ENCODE assay signal across 27 cellular contexts in the genomic region with DNA sequence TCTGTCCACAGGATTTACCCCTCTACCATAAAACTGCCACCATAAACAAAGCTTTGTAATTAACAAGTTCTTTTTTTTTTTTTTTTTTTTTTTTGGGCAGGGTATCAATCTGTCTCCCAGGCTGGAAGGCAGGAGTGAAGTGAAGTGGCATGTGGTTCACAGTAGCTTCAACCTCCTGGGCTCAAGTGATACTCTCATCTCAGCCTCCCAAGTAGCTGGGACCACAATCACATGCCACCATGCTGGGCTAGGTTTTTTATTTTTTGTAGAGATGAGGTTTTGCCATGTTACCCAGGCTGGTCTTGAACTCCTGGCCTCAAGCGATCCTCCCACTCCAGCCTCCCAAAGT.
"Had no signal": no experiment of that assay in that cellular context is flagged by ENCODE, and none has a peak within 500 bp of the region (broad histone marks: within the 10 kb centered on the region; RNA-seq: fewer than 3 reads in every experiment).

No MANE protein-coding gene starts in this region.

- H3K4me3 Mint-ChIP-seq: activated CD8-positive, alpha-beta memory T cell treated with anti-CD3 and anti-CD28 coated beads, Interleukin-2, amount 10 ng/mL, durations not matched to agents 7 days and 5 days; activated CD8-positive, alpha-beta T cell treated with anti-CD3 and anti-CD28 coated beads, Interleukin-2, amount 10 ng/mL, durations not matched to agents 7 days and 5 days; activated naive CD4-positive, alpha-beta T cell treated with anti-CD3 and anti-CD28 coated beads, Interleukin-2, amount 50 U/mL, for 24 hours; activated naive CD8-positive, alpha-beta T cell treated with anti-CD3 and anti-CD28 coated beads, Interleukin-2, amount 50 U/mL, for 24 hours; naive B cell; stimulated activated memory B cell treated with anti-CD40 and anti-IgM and Interleukin-4, amounts not matched to agents 10 μg/mL and 1 μg/mL and 100 μg/mL, for 72 hours; stimulated activated naive CD8-positive, alpha-beta T cell treated with anti-CD3 and anti-CD28 coated beads, Interleukin-15, amount 100 ng/mL, for 72 hours; T-helper 1 cell treated with Interleukin-12 subunit alpha and Interleukin-12 subunit beta and Interleukin-4 antibody, amounts not matched to agents 30 μg/mL and 1 μg/mL, for 36 hours; WTC11 had no signal

- H3K9me3 Mint-ChIP-seq: activated naive CD4-positive, alpha-beta T cell treated with anti-CD3 and anti-CD28 coated beads, Interleukin-2, amount 50 U/mL, for 24 hours; activated naive CD8-positive, alpha-beta T cell treated with anti-CD3 and anti-CD28 coated beads, Interleukin-2, amount 50 U/mL, for 24 hours; activated T-helper 2 cell treated with anti-CD3 and anti-CD28 coated beads, Interferon-gamma antibody, Interleukin-2, Interleukin-4, amounts not matched to agents 10 μg/mL and 5 μg/mL and 100 μg/mL, durations not matched to agents 14 hours and 24 hours and 36 hours; naive B cell; stimulated activated memory B cell treated with anti-CD40 and anti-IgM and Interleukin-4, amounts not matched to agents 10 μg/mL and 1 μg/mL and 100 μg/mL, for 72 hours; stimulated activated naive CD8-positive, alpha-beta T cell treated with anti-CD3 and anti-CD28 coated beads, Interleukin-15, amount 100 ng/mL, for 72 hours; T-helper 1 cell treated with Interleukin-12 subunit alpha and Interleukin-12 subunit beta and Interleukin-4 antibody, amounts not matched to agents 30 μg/mL and 1 μg/mL, for 36 hours; WTC11 had no signal

- ATAC-seq: activated CD8-positive, alpha-beta memory T cell treated with anti-CD3 and anti-CD28 coated beads, Interleukin-2, amount 10 ng/mL, durations not matched to agents 7 days and 5 days; activated CD8-positive, alpha-beta T cell treated with anti-CD3 and anti-CD28 coated beads, Interleukin-2, amount 10 ng/mL, durations not matched to agents 7 days and 5 days; stimulated activated memory B cell treated with anti-CD40 and anti-IgM and Interleukin-4, amounts not matched to agents 10 μg/mL and 1 μg/mL and 100 μg/mL, for 72 hours; stimulated activated naive CD8-positive, alpha-beta T cell treated with anti-CD3 and anti-CD28 coated beads, Interleukin-15, amount 100 ng/mL, for 72 hours; WTC11 had no signal

- DNase-seq: activated CD8-positive, alpha-beta memory T cell treated with anti-CD3 and anti-CD28 coated beads, Interleukin-2, amount 10 ng/mL, durations not matched to agents 7 days and 5 days; activated CD8-positive, alpha-beta T cell treated with anti-CD3 and anti-CD28 coated beads, Interleukin-2, amount 10 ng/mL, durations not matched to agents 7 days and 5 days; activated naive CD8-positive, alpha-beta T cell treated with anti-CD3 and anti-CD28 coated beads, Interleukin-2, amount 50 U/mL, for 24 hours; activated T-cell treated with anti-CD3 and anti-CD28 coated beads, Interleukin-2, amount 50 U/mL, for 48 hours; amygdala; cerebellar nuclear complex; dorsolateral prefrontal cortex; effector memory CD4-positive, alpha-beta T cell; left ventricle myocardium superior; naive B cell; ovary; psoas muscle; stimulated activated CD4-positive, alpha-beta T cell treated with anti-CD3 and anti-CD28 coated beads, Interleukin-1b, Interleukin-23, amount 100 ng/mL, for 48 hours; stimulated activated CD4-positive, alpha-beta T cell treated with anti-CD3 and anti-CD28 coated beads, Interleukin-4, amount 100 ng/mL, for 4 hours; stimulated activated CD8-positive, alpha-beta memory T cell treated with anti-CD3 and anti-CD28 coated beads, Interleukin-4, amount 100 ng/mL, for 48 hours; stimulated activated naive CD8-positive, alpha-beta T cell treated with anti-CD3 and anti-CD28 coated beads, Interleukin-15, amount 100 ng/mL, for 72 hours; substantia nigra; T1000; thyroid gland had no signal

- H3K27me3 Mint-ChIP-seq: activated CD8-positive, alpha-beta memory T cell treated with anti-CD3 and anti-CD28 coated beads, Interleukin-2, amount 10 ng/mL, durations not matched to agents 7 days and 5 days; activated naive CD4-positive, alpha-beta T cell treated with anti-CD3 and anti-CD28 coated beads, Interleukin-2, amount 50 U/mL, for 24 hours; activated naive CD8-positive, alpha-beta T cell treated with anti-CD3 and anti-CD28 coated beads, Interleukin-2, amount 50 U/mL, for 24 hours; naive B cell; stimulated activated memory B cell treated with anti-CD40 and anti-IgM and Interleukin-4, amounts not matched to agents 10 μg/mL and 1 μg/mL and 100 μg/mL, for 72 hours; stimulated activated naive CD8-positive, alpha-beta T cell treated with anti-CD3 and anti-CD28 coated beads, Interleukin-15, amount 100 ng/mL, for 72 hours had no signal

- H3K27ac ChIP-seq: coronary artery, dorsolateral prefrontal cortex, ovary, psoas muscle, thyroid gland had no signal

- H3K4me3 ChIP-seq: coronary artery, dorsolateral prefrontal cortex, mucosa of descending colon, ovary, psoas muscle, smooth muscle cell, thyroid gland had no signal

- H3K27ac Mint-ChIP-seq: activated CD8-positive, alpha-beta memory T cell treated with anti-CD3 and anti-CD28 coated beads, Interleukin-2, amount 10 ng/mL, durations not matched to agents 7 days and 5 days; activated CD8-positive, alpha-beta T cell treated with anti-CD3 and anti-CD28 coated beads, Interleukin-2, amount 10 ng/mL, durations not matched to agents 7 days and 5 days; activated naive CD4-positive, alpha-beta T cell treated with anti-CD3 and anti-CD28 coated beads, Interleukin-2, amount 50 U/mL, for 24 hours; activated naive CD8-positive, alpha-beta T cell treated with anti-CD3 and anti-CD28 coated beads, Interleukin-2, amount 50 U/mL, for 24 hours; activated T-helper 2 cell treated with anti-CD3 and anti-CD28 coated beads, Interferon-gamma antibody, Interleukin-2, Interleukin-4, amounts not matched to agents 10 μg/mL and 5 μg/mL and 100 μg/mL, durations not matched to agents 14 hours and 24 hours and 36 hours; stimulated activated memory B cell treated with anti-CD40 and anti-IgM and Interleukin-4, amounts not matched to agents 10 μg/mL and 1 μg/mL and 100 μg/mL, for 72 hours; stimulated activated naive CD8-positive, alpha-beta T cell treated with anti-CD3 and anti-CD28 coated beads, Interleukin-15, amount 100 ng/mL, for 72 hours; T-helper 1 cell treated with Interleukin-12 subunit alpha and Interleukin-12 subunit beta and Interleukin-4 antibody, amounts not matched to agents 30 μg/mL and 1 μg/mL, for 36 hours; WTC11 had no signal

- H3K4me1 Mint-ChIP-seq: activated CD8-positive, alpha-beta memory T cell treated with anti-CD3 and anti-CD28 coated beads, Interleukin-2, amount 10 ng/mL, durations not matched to agents 7 days and 5 days had no signal

- H3K9me3 ChIP-seq: mucosa of descending colon, ovary, psoas muscle, thyroid gland had no signal

- H3K36me3 Mint-ChIP-seq: activated CD8-positive, alpha-beta memory T cell treated with anti-CD3 and anti-CD28 coated beads, Interleukin-2, amount 10 ng/mL, durations not matched to agents 7 days and 5 days; activated naive CD4-positive, alpha-beta T cell treated with anti-CD3 and anti-CD28 coated beads, Interleukin-2, amount 50 U/mL, for 24 hours; naive B cell; stimulated activated memory B cell treated with anti-CD40 and anti-IgM and Interleukin-4, amounts not matched to agents 10 μg/mL and 1 μg/mL and 100 μg/mL, for 72 hours; WTC11 had no signal

- H3K36me3 ChIP-seq: ovary, thyroid gland had no signal

- H3K27me3 ChIP-seq: dorsolateral prefrontal cortex, ovary, thyroid gland had no signal

- H3K4me1 ChIP-seq: thyroid gland had no signal
